Comparison of ENCODE assay signal across 24 cellular contexts in genomic region chr12:28882444-28882843, GRCh38.
DNase-seq lines count a peak whose midpoint lies in the region; ATAC-seq and TF ChIP-seq lines count a peak whose summit lies in the region.
"Had no signal": no experiment of that assay in that cellular context is flagged by ENCODE, and none has a peak within 500 bp of the region (broad histone marks: within the 10 kb centered on the region; RNA-seq: fewer than 3 reads in every experiment).

No MANE protein-coding gene starts in this region.

- no peaks in the 10 kb centered on the region for H4K20me1 ChIP-seq in PC-3 (ENCODE audit: low read length)

- CTCF ChIA-PET in PC-3 (lab: Charles Lee) = no interaction called here

- no peak overlapping the region for H3K4me2 ChIP-seq in PC-3 (ENCODE audit: low read length)
- H3K4me2 ChIP-seq: KMS-11 had no signal

- POLR2A ChIA-PET in PC-3 (lab: Charles Lee; ENCODE audit: unreplicated experiment) = interaction anchor here (0.7 kb wide), 2 partner anchors 53 to 909 kb away, joined by 8 to 29 read pairs; no protein-coding TSS in a partner anchor

- no peak overlapping the region for H3K27ac ChIP-seq in PC-3 (ENCODE audit: low read length)
- H3K27ac ChIP-seq: C4-2B, gastrocnemius medialis, KMS-11, Peyer's patch, thoracic aorta, vagina had no signal

- no peaks in the 10 kb centered on the region for H3K9me3 ChIP-seq in PC-3 (ENCODE audit: low read length)
- H3K9me3 ChIP-seq: gastrocnemius medialis, Peyer's patch, thoracic aorta, vagina had no signal

- peak; percentile 54 for DNase-seq in PC-3
- peak; percentile 99 for DNase-seq in amniotic epithelial cell (ENCODE audit: low read depth)
- DNase-seq in fibroblast of mammary gland (ENCODE audit: low read depth) = peak; percentile 31
- DNase-seq in omental fat pad (ENCODE audit: low spot score) = no peak
- DNase-seq in activated CD4-positive, alpha-beta T cell treated with anti-CD3 and anti-CD28 coated beads for 48 hours = no peak
- DNase-seq in NCI-H345 (lab: John Stamatoyannopoulos, UW) = no peak
- DNase-seq: activated CD4-positive, alpha-beta T cell treated with anti-CD3 and anti-CD28 coated beads for 4 hours; activated gamma-delta T cell treated with Interleukin-2 at 50 U/mL for 16 hours; activated T-cell treated with anti-CD3 and anti-CD28 coated beads, Interleukin-2, amount 50 U/mL, for 24 hours; DMS79; effector CD4-positive, alpha-beta T cell; gastrocnemius medialis; left ventricle myocardium superior; natural killer cell; NCI-H1436; NCI-H510A treated with DMSO at 0.1 percent for 48 hours; Peyer's patch had no signal

- H3K79me2 ChIP-seq in PC-3 (ENCODE audit: low read length) = no peaks in the 10 kb centered on the region

- no TSS peak for BruUV-seq in PC-3 (replicated peaks; lab: Mats Ljungman, UMichigan)

- peak; percentile 18; the same call in 1 of the 2 replicates for ATAC-seq in PC-3
- ATAC-seq in omental fat pad (ENCODE audit: low FRiP score) = peak; percentile 90
- no peak for ATAC-seq in GM21723 (IDR thresholded peaks at IDR 0.05; ENCODE audit: unreplicated experiment)
- no peak for ATAC-seq in GM18498 (IDR thresholded peaks at IDR 0.05; ENCODE audit: unreplicated experiment)
- ATAC-seq: gastrocnemius medialis, HCT116, left ventricle myocardium superior, natural killer cell had no signal

- H3K4me3 ChIP-seq in PC-3 (ENCODE audit: low read length) = no peak overlapping the region
- H3K4me3 ChIP-seq in fibroblast of mammary gland (ENCODE audit: control insufficient read depth, low read depth, low read length) = no peak overlapping the region
- H3K4me3 ChIP-seq: gastrocnemius medialis, Peyer's patch, thoracic aorta, vagina had no signal

- 0 out of 2 replicates have a peak, but pooled peaks cover 3% of the 10 kb centered on the region for H3K4me1 ChIP-seq in PC-3 (ENCODE audit: insufficient read depth, low read length)
- H3K4me1 ChIP-seq: gastrocnemius medialis, Peyer's patch, vagina had no signal

- no peak overlapping the region for H2AFZ ChIP-seq in PC-3 (ENCODE audit: low read length)

- H3K36me3 ChIP-seq in PC-3 (ENCODE audit: low read depth, low read length) = no peaks in the 10 kb centered on the region
- H3K36me3 ChIP-seq: gastrocnemius medialis, Peyer's patch, thoracic aorta, vagina had no signal

- H3F3A ChIP-seq in PC-3 (ENCODE audit: low read length, unreplicated experiment) = no peaks in the 10 kb centered on the region

- H3K9me2 ChIP-seq in PC-3 (replicated peaks; ENCODE audit: low read length) = no peaks in the 10 kb centered on the region

- no peaks in the 10 kb centered on the region for H3K27me3 ChIP-seq in PC-3 (ENCODE audit: low read length)
- H3K27me3 ChIP-seq: gastrocnemius medialis, Peyer's patch, vagina had no signal

- no peak overlapping the region for H3K9ac ChIP-seq in PC-3 (ENCODE audit: low read length)
- H3K9ac ChIP-seq: KMS-11 had no signal

- TF ChIP-seq CTCF in PC-3 (conservative IDR thresholded peaks at IDR 0.05; ENCODE audit: low read depth, low read length) = no peak
- TF ChIP-seq CTCF in fibroblast of mammary gland (conservative IDR thresholded peaks at IDR 0.05; ENCODE audit: control insufficient read depth, insufficient read depth, low read depth, low read length) = no peak
- TF ChIP-seq CTCF in omental fat pad (IDR thresholded peaks at IDR 0.05) = no peak

- intact Hi-C loops in PC-3 (cut with micrococcal nuclease) = no loop called here

Comparison
In these comparisons a context has a peak if more than half of its experiments do, and no peak if none do; other contexts are left out.
1. ATAC-seq: peak in PC-3 (single experiment) and omental fat pad (single experiment); none in GM21723 (single experiment) and GM18498 (single experiment).
2. DNase-seq: peak in PC-3 (single experiment), amniotic epithelial cell (single experiment) and fibroblast of mammary gland (single experiment); none in omental fat pad (single experiment), activated CD4-positive, alpha-beta T cell treated with anti-CD3 and anti-CD28 coated beads for 48 hours (single experiment) and NCI-H345 (single experiment).